ENCODE assay signal across 8 cellular contexts in the genomic region with DNA sequence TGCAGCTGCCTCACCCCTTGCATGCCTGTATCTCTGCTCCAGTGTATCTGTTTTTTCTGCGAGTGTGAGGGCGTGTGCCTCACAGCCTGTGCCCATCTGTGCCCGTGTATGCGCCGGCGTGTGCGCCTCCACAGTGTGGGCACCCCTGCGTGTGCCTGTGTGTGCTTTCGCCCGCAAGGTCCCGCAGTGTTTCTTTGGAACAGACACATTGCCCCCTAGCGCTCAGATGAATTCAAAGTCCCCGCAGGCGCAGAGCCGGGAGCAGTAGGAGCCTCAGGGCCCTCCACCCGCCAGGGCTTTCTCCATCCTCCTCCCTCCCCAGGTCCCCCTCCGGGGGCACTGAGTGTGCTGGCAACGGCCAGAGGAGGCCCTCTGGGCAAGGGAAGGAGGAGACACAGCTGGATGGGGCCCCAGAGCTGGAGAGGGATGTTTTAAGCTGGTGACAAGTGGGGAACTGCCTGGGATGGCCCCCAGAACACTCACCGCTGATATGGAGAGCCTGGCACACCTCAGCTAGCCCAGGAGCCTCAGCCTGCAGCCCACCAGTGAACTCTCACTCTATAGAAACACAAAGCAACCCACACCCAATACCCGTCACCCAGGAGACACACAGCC. TPM values are rescaled to one million over a fixed set of nuclear protein-coding genes. Genes with fewer than 3 reads are reported as not detected.
A peak's percentile ranks its signal among the peaks of the same experiment; 100 is the strongest.
DNase-seq lines count a peak whose midpoint lies in the region; ATAC-seq and TF ChIP-seq lines count a peak whose summit lies in the region.

No MANE protein-coding gene starts in this region.

- H3K27me3 ChIP-seq in A673 (replicated peaks; ENCODE audit: insufficient read depth, low read depth, low read length, poor library complexity) (no peaks in the 10 kb centered on the region), endodermal cell (ENCODE audit: control insufficient read depth, insufficient read depth, low read length, poor library complexity, severe bottlenecking) (peaks cover 54% of the 10 kb centered on the region)

- H3K9me3 ChIP-seq in A673 (ENCODE audit: low read depth, low read length, poor library complexity, severe bottlenecking) (no peaks in the 10 kb centered on the region), endodermal cell (ENCODE audit: control insufficient read depth, low read length) (no peaks in the 10 kb centered on the region)

- H3K27ac ChIP-seq in A673 (ENCODE audit: low read depth, low read length, poor library complexity, severe bottlenecking): no peak overlapping the region
- H3K27ac ChIP-seq in endodermal cell (ENCODE audit: low read depth, low read length): no peak overlapping the region

- ATAC-seq in activated CD8-positive, alpha-beta T cell treated with anti-CD3 and anti-CD28 coated beads for 36 hours: peak; percentile 57
- ATAC-seq in HG03175 (IDR thresholded peaks at IDR 0.05; ENCODE audit: unreplicated experiment): no peak

- no peaks in the 10 kb centered on the region for H3K36me3 Mint-ChIP-seq in activated CD8-positive, alpha-beta T cell treated with anti-CD3 and anti-CD28 coated beads for 36 hours (ENCODE audit: low read depth)
- H3K36me3 Mint-ChIP-seq in endodermal cell (ENCODE audit: low read depth): no peaks in the 10 kb centered on the region

- no peaks in the 10 kb centered on the region for H3K9me3 Mint-ChIP-seq in activated CD8-positive, alpha-beta T cell treated with anti-CD3 and anti-CD28 coated beads for 36 hours
- H3K9me3 Mint-ChIP-seq in endodermal cell: no peaks in the 10 kb centered on the region

- intact Hi-C loops in A673 (cut with micrococcal nuclease; ENCODE audit: unreplicated experiment): loop anchor here (2.0 to 10.0 kb wide), 5 partner anchors 250 to 1130 kb away; no protein-coding TSS in a partner anchor
- intact Hi-C loops in activated CD8-positive, alpha-beta T cell treated with anti-CD3 and anti-CD28 coated beads for 36 hours (cut with micrococcal nuclease): no loop called here

- TF ChIP-seq CTCF in A673 (conservative IDR thresholded peaks at IDR 0.05; ENCODE audit: low read depth, low read length) (peak; percentile 85), GM12874 (IDR thresholded peaks at IDR 0.05; ENCODE audit: insufficient read depth, low read depth, low read length) (peak; percentile 53), endodermal cell (conservative IDR thresholded peaks at IDR 0.05) (peak; percentile 85)
- TF ChIP-seq CTCF in activated CD8-positive, alpha-beta T cell treated with anti-CD3 and anti-CD28 coated beads for 36 hours (IDR thresholded peaks at IDR 0.05): peak; percentile 70

- peaks cover 10% of the 10 kb centered on the region for H3K4me1 Mint-ChIP-seq in activated CD8-positive, alpha-beta T cell treated with anti-CD3 and anti-CD28 coated beads for 36 hours (ENCODE audit: low read depth)
- peaks cover 38% of the 10 kb centered on the region for H3K4me1 Mint-ChIP-seq in endodermal cell

- peaks cover 28% of the 10 kb centered on the region for H3K27me3 Mint-ChIP-seq in activated CD8-positive, alpha-beta T cell treated with anti-CD3 and anti-CD28 coated beads for 36 hours
- H3K27me3 Mint-ChIP-seq in endodermal cell (ENCODE audit: insufficient read depth): peaks cover 55% of the 10 kb centered on the region

- CTCF ChIA-PET in A673 (lab: Charles Lee): no interaction called here
- CTCF ChIA-PET in activated CD8-positive, alpha-beta T cell treated with anti-CD3 and anti-CD28 coated beads for 36 hours (lab: Charles Lee): interaction anchor here (0.9 to 1.9 kb wide), 3 partner anchors 14 to 216 kb away, joined by 3 to 4 read pairs (median 3); no protein-coding TSS in a partner anchor

- H3K27ac Mint-ChIP-seq in activated CD8-positive, alpha-beta T cell treated with anti-CD3 and anti-CD28 coated beads for 36 hours: no peak overlapping the region
- H3K27ac Mint-ChIP-seq in endodermal cell: no peak overlapping the region

- H3K4me3 ChIP-seq in A673 (ENCODE audit: low read depth, low read length, poor library complexity, severe bottlenecking): no peak overlapping the region
- H3K4me3 ChIP-seq in endodermal cell (ENCODE audit: low read length): no peak overlapping the region

- DNase-seq in A673 (ENCODE audit: low spot score) (peak; percentile 89), NCI-H226 (peak; percentile 42), endodermal cell (peak; percentile 90), mucosa of gallbladder (ENCODE audit: low spot score) (peak; percentile 77), superior temporal gyrus (ENCODE audit: extremely low spot score) (peak; percentile 91)
- peak; percentile 73 for DNase-seq in activated CD8-positive, alpha-beta T cell treated with anti-CD3 and anti-CD28 coated beads for 36 hours

- no TSS peak for BruUV-seq in A673 (replicated peaks; lab: Mats Ljungman, UMichigan)

- no peak overlapping the region for H3K4me3 Mint-ChIP-seq in activated CD8-positive, alpha-beta T cell treated with anti-CD3 and anti-CD28 coated beads for 36 hours
- no peak overlapping the region for H3K4me3 Mint-ChIP-seq in endodermal cell

- H3K4me1 ChIP-seq in A673 (ENCODE audit: insufficient read depth, low read length, poor library complexity, severe bottlenecking) (peaks cover 17% of the 10 kb centered on the region), endodermal cell (ENCODE audit: control insufficient read depth, insufficient read depth, low read length) (no peaks in the 10 kb centered on the region)

- H3K36me3 ChIP-seq in A673 (ENCODE audit: insufficient read depth, low read length, poor library complexity, severe bottlenecking): no peaks in the 10 kb centered on the region
- no peaks in the 10 kb centered on the region for H3K36me3 ChIP-seq in endodermal cell (ENCODE audit: control insufficient read depth, insufficient read depth, low read length)

- WGBS in endodermal cell (ENCODE audit: insufficient coverage in 1 of 2, insufficient read length in 1 of 2), 2 experiments: 4 to 12% methylated on average over 5 to 19 of the region's 20 CpGs

- POLR2A ChIA-PET in A673 (lab: Charles Lee; ENCODE audit: low non-redundant PET): no interaction called here
- POLR2A ChIA-PET in activated CD8-positive, alpha-beta T cell treated with anti-CD3 and anti-CD28 coated beads for 36 hours (lab: Charles Lee): no interaction called here

- H3K9ac ChIP-seq in endodermal cell (ENCODE audit: extremely low read depth, low read length, poor library complexity, severe bottlenecking): no peak overlapping the region

RNA-seq across cellular contexts. Expression of gene MN1, which starts 3.2 kb away (rescaled TPM):
- total RNA-seq in A673 (2021): 8.4 and 10.3 TPM in 2 replicates
- total RNA-seq in activated CD8-positive, alpha-beta T cell treated with anti-CD3 and anti-CD28 coated beads for 36 hours: under 1 TPM; 0.11 to 0.16 TPM
- 10 to 100 TPM in 1 of 2 donors, 1 to 10 TPM in 1; 4.4 to 17.8 TPM for total RNA-seq in endodermal cell
- 41.5 TPM for polyA plus RNA-seq in endodermal cell (2013, experiment 1 of 2)
- polyA plus RNA-seq in endodermal cell (2013, experiment 2 of 2): 44.1 TPM
- total RNA-seq in mucosa of gallbladder: 17.7 TPM
